ENCODE assay signal across 18 cellular contexts in the genomic region with DNA sequence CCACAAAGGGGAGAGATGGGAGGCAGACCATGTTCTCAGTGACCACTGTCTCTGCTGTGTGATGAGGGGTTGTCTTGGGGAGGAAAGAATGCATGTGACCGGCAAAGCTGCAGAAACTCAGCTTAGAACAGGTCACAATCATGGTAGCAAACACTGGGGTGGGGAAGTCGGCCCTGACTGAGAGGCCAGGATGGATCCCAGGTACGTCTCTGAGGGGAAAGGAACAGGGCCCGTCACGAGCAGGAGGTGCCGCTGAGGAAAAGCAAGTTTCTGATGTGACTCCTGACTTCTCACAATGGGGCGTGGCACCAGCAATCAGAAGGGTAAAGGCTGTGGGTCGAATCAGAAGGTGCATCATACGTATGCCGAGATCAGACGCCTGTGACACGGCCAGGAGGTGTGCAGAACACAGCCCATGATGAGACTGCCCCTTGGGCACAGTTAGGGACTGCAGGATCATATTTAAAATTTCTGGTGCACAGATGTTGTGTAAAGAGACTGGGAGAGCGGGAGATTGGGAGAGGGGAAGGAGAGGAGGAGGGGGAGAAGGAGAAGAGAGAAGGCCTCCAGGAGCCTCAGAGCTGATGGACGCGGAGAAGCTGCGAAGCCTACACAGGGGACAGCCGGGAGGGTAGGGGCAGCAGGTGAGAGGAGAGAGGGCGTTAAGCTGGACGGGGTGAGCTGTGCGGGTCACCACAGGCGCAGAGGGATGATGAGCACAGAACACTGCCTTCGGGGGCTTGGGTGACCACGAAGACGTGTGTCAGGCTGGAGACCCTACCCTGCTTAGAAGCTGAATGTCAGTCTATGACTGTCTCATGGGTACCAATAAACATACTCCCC. TPM values are rescaled to one million over a fixed set of nuclear protein-coding genes. Genes with fewer than 3 reads are reported as not detected.
A peak's percentile ranks its signal among the peaks of the same experiment; 100 is the strongest.
DNase-seq lines count a peak whose midpoint lies in the region; ATAC-seq and TF ChIP-seq lines count a peak whose summit lies in the region.
"Had no signal": no experiment of that assay in that cellular context is flagged by ENCODE, and none has a peak within 500 bp of the region (broad histone marks: within the 10 kb centered on the region; RNA-seq: fewer than 3 reads in every experiment).

No MANE protein-coding gene starts in this region.

- H3K4me1 ChIP-seq in hepatocyte (ENCODE audit: insufficient read depth) (peaks cover 22% of the 10 kb centered on the region), tibial nerve (no peaks in the 10 kb centered on the region)
- H3K4me1 ChIP-seq: A549 had no signal

- no peak overlapping the region for H2AFZ ChIP-seq in hepatocyte

- H3K36me3 Mint-ChIP-seq in activated naive CD4-positive, alpha-beta T cell treated with anti-CD3 and anti-CD28 coated beads, Interleukin-2, amount 50 U/mL, for 24 hours: no peaks in the 10 kb centered on the region
- H3K36me3 Mint-ChIP-seq in activated naive CD4-positive, alpha-beta T cell treated with anti-CD3 and anti-CD28 coated beads, Interleukin-2, amount 10 ng/mL, durations not matched to agents 7 days and 5 days: no peaks in the 10 kb centered on the region
- no peaks in the 10 kb centered on the region for H3K36me3 Mint-ChIP-seq in natural killer cell treated with Interleukin-12 subunit alpha and Interleukin-12 subunit beta and Interleukin-15 and Interleukin-18, amount 100 ng/mL, for 72 hours
- H3K36me3 Mint-ChIP-seq: CD4-positive, CD25-positive, alpha-beta regulatory T cell had no signal

- H3K27ac Mint-ChIP-seq in activated naive CD4-positive, alpha-beta T cell treated with anti-CD3 and anti-CD28 coated beads, Interleukin-2, amount 50 U/mL, for 24 hours: no peak overlapping the region
- H3K27ac Mint-ChIP-seq in activated naive CD4-positive, alpha-beta T cell treated with anti-CD3 and anti-CD28 coated beads, Interleukin-2, amount 10 ng/mL, durations not matched to agents 7 days and 5 days: no peak overlapping the region
- H3K27ac Mint-ChIP-seq in natural killer cell treated with Interleukin-12 subunit alpha and Interleukin-12 subunit beta and Interleukin-15 and Interleukin-18, amount 100 ng/mL, for 72 hours: no peak overlapping the region

- DNase-seq in activated naive CD4-positive, alpha-beta T cell treated with anti-CD3 and anti-CD28 coated beads, Interleukin-2, amount 10 ng/mL, durations not matched to agents 7 days and 5 days: no peak
- DNase-seq in hepatocyte (ENCODE audit: low spot score): peak; percentile 30
- no peak for DNase-seq in natural killer cell treated with Interleukin-12 subunit alpha and Interleukin-12 subunit beta and Interleukin-15 and Interleukin-18, amount 100 ng/mL, for 72 hours (ENCODE audit: low spot score)
- peak; percentile 29 for DNase-seq in ureter (ENCODE audit: low spot score)
- DNase-seq in tibial nerve (ENCODE audit: low spot score in 2 of 2): no peak
- DNase-seq in erythroblast (lab: John Stamatoyannopoulos, UW): no peak
- DNase-seq: GDM1, Karpas-422, MM.1S, NCI-H1105 treated with DMSO at 0.1 percent for 48 hours, NCI-H187, NCI-H446 treated with DMSO at 0.1 percent for 48 hours, NCI-H774 had no signal

- 75% methylated on average over 17 of the region's 24 CpGs for WGBS in hepatocyte (ENCODE audit: low lambda C conversion rate, missing lambda C conversion rate)
- 78 to 82% methylated on average over 24 of the region's 24 CpGs for WGBS in tibial nerve, 2 donors

- H4K20me1 ChIP-seq in hepatocyte (ENCODE audit: insufficient read depth, poor library complexity, severe bottlenecking): no peaks in the 10 kb centered on the region

- H3K4me3 ChIP-seq in hepatocyte: no peak overlapping the region
- H3K4me3 ChIP-seq in tibial nerve: no peak overlapping the region
- H3K4me3 ChIP-seq: A549 had no signal

- no peaks in the 10 kb centered on the region for H3K9me2 ChIP-seq in hepatocyte (replicated peaks; ENCODE audit: insufficient read depth)

- H3K4me2 ChIP-seq in hepatocyte: no peak overlapping the region
- H3K4me2 ChIP-seq: A549 had no signal

- H3K36me3 ChIP-seq in hepatocyte (replicated peaks; ENCODE audit: insufficient read depth, low read depth): no peaks in the 10 kb centered on the region
- no peaks in the 10 kb centered on the region for H3K36me3 ChIP-seq in tibial nerve

- H3K4me1 Mint-ChIP-seq in activated naive CD4-positive, alpha-beta T cell treated with anti-CD3 and anti-CD28 coated beads, Interleukin-2, amount 50 U/mL, for 24 hours: peaks cover 15% of the 10 kb centered on the region
- H3K4me1 Mint-ChIP-seq in activated naive CD4-positive, alpha-beta T cell treated with anti-CD3 and anti-CD28 coated beads, Interleukin-2, amount 10 ng/mL, durations not matched to agents 7 days and 5 days: peaks cover 19% of the 10 kb centered on the region
- H3K4me1 Mint-ChIP-seq in natural killer cell treated with Interleukin-12 subunit alpha and Interleukin-12 subunit beta and Interleukin-15 and Interleukin-18, amount 100 ng/mL, for 72 hours (ENCODE audit: low read depth in 2 of 2): peaks cover 26 to 31% of the 10 kb centered on the region in 2 donors

- TF ChIP-seq CTCF in hepatocyte (IDR thresholded peaks at IDR 0.05; ENCODE audit: poor library complexity): no peak
- TF ChIP-seq CTCF in tibial nerve (IDR thresholded peaks at IDR 0.05): no peak

- no peaks in the 10 kb centered on the region for H3K79me2 ChIP-seq in hepatocyte

- CTCF ChIA-PET in activated naive CD4-positive, alpha-beta T cell treated with anti-CD3 and anti-CD28 coated beads, Interleukin-2, amount 10 ng/mL, durations not matched to agents 7 days and 5 days (lab: Charles Lee): interaction anchor here (1.0 kb wide), 1 partner anchor 10 kb away, joined by 3 read pairs; no protein-coding TSS in a partner anchor

- H3K27ac ChIP-seq in hepatocyte (peak overlapping the region; percentile 48), tibial nerve (no peak overlapping the region)
- H3K27ac ChIP-seq: A549 had no signal

- TF ChIP-seq EP300 in tibial nerve (IDR thresholded peaks at IDR 0.05): no peak

- H3K27me3 ChIP-seq in hepatocyte: no peaks in the 10 kb centered on the region
- H3K27me3 ChIP-seq in tibial nerve: peaks cover 0 to 6% of the 10 kb centered on the region in 2 donors

- TF ChIP-seq POLR2A in tibial nerve (IDR thresholded peaks at IDR 0.05): no peak
- TF ChIP-seq POLR2A in erythroblast (IDR thresholded peaks at IDR 0.05; ENCODE audit: low read length): no peak

- peaks cover 12% of the 10 kb centered on the region for H3K27me3 Mint-ChIP-seq in activated naive CD4-positive, alpha-beta T cell treated with anti-CD3 and anti-CD28 coated beads, Interleukin-2, amount 50 U/mL, for 24 hours
- H3K27me3 Mint-ChIP-seq in activated naive CD4-positive, alpha-beta T cell treated with anti-CD3 and anti-CD28 coated beads, Interleukin-2, amount 10 ng/mL, durations not matched to agents 7 days and 5 days: peaks cover 46% of the 10 kb centered on the region
- H3K27me3 Mint-ChIP-seq in natural killer cell treated with Interleukin-12 subunit alpha and Interleukin-12 subunit beta and Interleukin-15 and Interleukin-18, amount 100 ng/mL, for 72 hours: peaks cover 13 to 29% of the 10 kb centered on the region in 2 donors

- H3K9me3 ChIP-seq in hepatocyte (ENCODE audit: low read depth): no peaks in the 10 kb centered on the region
- H3K9me3 ChIP-seq in tibial nerve: no peaks in the 10 kb centered on the region
- H3K9me3 ChIP-seq: A549 had no signal

- no peak for ATAC-seq in natural killer cell treated with Interleukin-12 subunit alpha and Interleukin-12 subunit beta and Interleukin-15 and Interleukin-18, amount 100 ng/mL, for 72 hours
- no peak for ATAC-seq in GM18502 (IDR thresholded peaks at IDR 0.05; ENCODE audit: poor library complexity, unreplicated experiment)
- ATAC-seq: HCT116 had no signal

- no peaks in the 10 kb centered on the region for H3K9me3 Mint-ChIP-seq in activated naive CD4-positive, alpha-beta T cell treated with anti-CD3 and anti-CD28 coated beads, Interleukin-2, amount 50 U/mL, for 24 hours
- no peaks in the 10 kb centered on the region for H3K9me3 Mint-ChIP-seq in activated naive CD4-positive, alpha-beta T cell treated with anti-CD3 and anti-CD28 coated beads, Interleukin-2, amount 10 ng/mL, durations not matched to agents 7 days and 5 days
- no peaks in the 10 kb centered on the region for H3K9me3 Mint-ChIP-seq in natural killer cell treated with Interleukin-12 subunit alpha and Interleukin-12 subunit beta and Interleukin-15 and Interleukin-18, amount 100 ng/mL, for 72 hours
- H3K9me3 Mint-ChIP-seq: CD4-positive, CD25-positive, alpha-beta regulatory T cell had no signal

- H3K4me3 Mint-ChIP-seq in activated naive CD4-positive, alpha-beta T cell treated with anti-CD3 and anti-CD28 coated beads, Interleukin-2, amount 50 U/mL, for 24 hours: peak overlapping the region; percentile 20
- H3K4me3 Mint-ChIP-seq in activated naive CD4-positive, alpha-beta T cell treated with anti-CD3 and anti-CD28 coated beads, Interleukin-2, amount 10 ng/mL, durations not matched to agents 7 days and 5 days: no peak overlapping the region
- peak overlapping the region; percentile 35 for H3K4me3 Mint-ChIP-seq in natural killer cell treated with Interleukin-12 subunit alpha and Interleukin-12 subunit beta and Interleukin-15 and Interleukin-18, amount 100 ng/mL, for 72 hours

RNA-seq across cellular contexts. Expression of gene KRTAP5-5, which starts 30.7 kb away (rescaled TPM):
- total RNA-seq in hepatocyte (not detected in 2 replicates), ureter (not detected), tibial nerve (not detected)
- 0.39 and 0.54 TPM in 2 replicates for polyA plus RNA-seq in hepatocyte
- not detected for total RNA-seq in natural killer cell treated with Interleukin-12 subunit alpha and Interleukin-12 subunit beta and Interleukin-15 and Interleukin-18, amount 100 ng/mL, for 72 hours
- total RNA-seq: CD4-positive, CD25-positive, alpha-beta regulatory T cell had no signal
- polyA plus RNA-seq: A549; CD4-positive, CD25-positive, alpha-beta regulatory T cell had no signal

RNA-seq across cellular contexts. Expression of gene KRTAP5-6, which starts 36.7 kb away (rescaled TPM):
- total RNA-seq in hepatocyte (not detected in 2 replicates), ureter (not detected), tibial nerve (not detected)
- polyA plus RNA-seq in hepatocyte: not detected in 2 replicates
- not detected for total RNA-seq in natural killer cell treated with Interleukin-12 subunit alpha and Interleukin-12 subunit beta and Interleukin-15 and Interleukin-18, amount 100 ng/mL, for 72 hours
- total RNA-seq: CD4-positive, CD25-positive, alpha-beta regulatory T cell had no signal
- polyA plus RNA-seq: A549; CD4-positive, CD25-positive, alpha-beta regulatory T cell had no signal

RNA-seq across cellular contexts. Expression of gene KRTAP5-4, which starts 38.3 kb away (rescaled TPM):
- not detected in 2 replicates for total RNA-seq in hepatocyte
- polyA plus RNA-seq in hepatocyte: not detected in 2 replicates
- total RNA-seq in natural killer cell treated with Interleukin-12 subunit alpha and Interleukin-12 subunit beta and Interleukin-15 and Interleukin-18, amount 100 ng/mL, for 72 hours: not detected
- total RNA-seq in ureter: not detected
- not detected for total RNA-seq in tibial nerve
- total RNA-seq: CD4-positive, CD25-positive, alpha-beta regulatory T cell had no signal
- polyA plus RNA-seq: A549; CD4-positive, CD25-positive, alpha-beta regulatory T cell had no signal

RNA-seq across cellular contexts. Expression of gene KRTAP5-3, which starts 52.0 kb away (rescaled TPM):
- total RNA-seq in hepatocyte: not detected in 2 replicates
- not detected in 2 replicates for polyA plus RNA-seq in hepatocyte
- total RNA-seq in natural killer cell treated with Interleukin-12 subunit alpha and Interleukin-12 subunit beta and Interleukin-15 and Interleukin-18, amount 100 ng/mL, for 72 hours: not detected
- total RNA-seq in ureter: not detected
- not detected for total RNA-seq in tibial nerve
- total RNA-seq: CD4-positive, CD25-positive, alpha-beta regulatory T cell had no signal
- polyA plus RNA-seq: A549; CD4-positive, CD25-positive, alpha-beta regulatory T cell had no signal

Comparison
In these comparisons a context has a peak if more than half of its experiments do, and no peak if none do; other contexts are left out.
1. DNase-seq: peak in hepatocyte (single experiment) and ureter (single experiment); none in activated naive CD4-positive, alpha-beta T cell treated with anti-CD3 and anti-CD28 coated beads, Interleukin-2, amount 10 ng/mL, durations not matched to agents 7 days and 5 days (single experiment), natural killer cell treated with Interleukin-12 subunit alpha and Interleukin-12 subunit beta and Interleukin-15 and Interleukin-18, amount 100 ng/mL, for 72 hours (single experiment), tibial nerve (0 of 2) and erythroblast (0 of 2).